8 cellular contexts compared by ENCODE assay signal in genomic region chr17:64418506-64419339, GRCh38. TPM values are rescaled to one million over a fixed set of nuclear protein-coding genes. Genes with fewer than 3 reads are reported as not detected.
DNase-seq lines count a peak whose midpoint lies in the region; ATAC-seq and TF ChIP-seq lines count a peak whose summit lies in the region.

No MANE protein-coding gene starts in this region.

- 34 to 35% methylated on average over 19 of the region's 19 CpGs for WGBS in heart right ventricle, 2 donors

- no peak overlapping the region for H3K27ac Mint-ChIP-seq in activated T-helper 1 cell treated with anti-CD3 and anti-CD28 coated beads, Interleukin-12 subunit alpha, Interleukin-12 subunit beta, Interleukin-2, Interleukin-4 antibody, amounts not matched to agents 30 ng/mL and 10 ng/mL and 1 ng/mL, durations not matched to agents 14 hours and 24 hours and 36 hours

- H3K36me3 ChIP-seq in heart right ventricle, result no peaks in the 10 kb centered on the region

- H3K4me3 ChIP-seq in AG10803 (ENCODE audit: low read length), result no peak overlapping the region
- H3K4me3 ChIP-seq in heart right ventricle, result peak overlapping the region in 2 of 10 donors; percentile 1 to 12

- ATAC-seq in heart right ventricle (peak; percentile 47 to 78 (median 68)), sciatic nerve (peak; percentile 69), GM18909 (IDR thresholded peaks at IDR 0.05; ENCODE audit: poor library complexity, unreplicated experiment) (no peak)

- H3K36me3 Mint-ChIP-seq in activated T-helper 1 cell treated with anti-CD3 and anti-CD28 coated beads, Interleukin-12 subunit alpha, Interleukin-12 subunit beta, Interleukin-2, Interleukin-4 antibody, amounts not matched to agents 30 ng/mL and 10 ng/mL and 1 ng/mL, durations not matched to agents 14 hours and 24 hours and 36 hours (ENCODE audit: low read depth), result no peaks in the 10 kb centered on the region

- DNase-seq in AG10803 (ENCODE audit: low read depth) (peak; percentile 65), GM13977 (ENCODE audit: low spot score) (peak; percentile 56), NCI-H2227 (lab: John Stamatoyannopoulos, UW; ENCODE audit: unreplicated experiment) (peak; percentile 73), heart right ventricle (no peak), sciatic nerve (ENCODE audit: low spot score) (no peak), NK-92 (lab: John Stamatoyannopoulos, UW; ENCODE audit: unreplicated experiment) (no peak)
- DNase-seq in activated T-helper 1 cell treated with anti-CD3 and anti-CD28 coated beads, Interleukin-12 subunit alpha, Interleukin-12 subunit beta, Interleukin-2, Interleukin-4 antibody, amounts not matched to agents 30 ng/mL and 10 ng/mL and 1 ng/mL, durations not matched to agents 14 hours and 24 hours and 36 hours (ENCODE audit: low spot score), result peak; percentile 5

- no peaks in the 10 kb centered on the region for H3K27me3 ChIP-seq in heart right ventricle

- peaks cover 12% of the 10 kb centered on the region for H3K4me1 Mint-ChIP-seq in activated T-helper 1 cell treated with anti-CD3 and anti-CD28 coated beads, Interleukin-12 subunit alpha, Interleukin-12 subunit beta, Interleukin-2, Interleukin-4 antibody, amounts not matched to agents 30 ng/mL and 10 ng/mL and 1 ng/mL, durations not matched to agents 14 hours and 24 hours and 36 hours (ENCODE audit: low read depth)

- H3K9me3 ChIP-seq in heart right ventricle, result no peaks in the 10 kb centered on the region

- peak overlapping the region in 1 of 10 donors; percentile 44 for H3K27ac ChIP-seq in heart right ventricle

- TF ChIP-seq CTCF in AG10803 (conservative IDR thresholded peaks at IDR 0.05; ENCODE audit: low read length) (peak; percentile 75), GM13977 (IDR thresholded peaks at IDR 0.05; ENCODE audit: extremely low read depth, insufficient read depth, missing control alignments) (peak; percentile 71), heart right ventricle (IDR thresholded peaks at IDR 0.05) (peak; percentile 67 to 86 (median 81))

- H3K4me1 ChIP-seq in heart right ventricle, result peaks cover 0 to 19% (median 4%) of the 10 kb centered on the region in 9 donors

- H3K9me3 Mint-ChIP-seq in activated T-helper 1 cell treated with anti-CD3 and anti-CD28 coated beads, Interleukin-12 subunit alpha, Interleukin-12 subunit beta, Interleukin-2, Interleukin-4 antibody, amounts not matched to agents 30 ng/mL and 10 ng/mL and 1 ng/mL, durations not matched to agents 14 hours and 24 hours and 36 hours, result no peaks in the 10 kb centered on the region

- peaks cover 5% of the 10 kb centered on the region for H3K27me3 Mint-ChIP-seq in activated T-helper 1 cell treated with anti-CD3 and anti-CD28 coated beads, Interleukin-12 subunit alpha, Interleukin-12 subunit beta, Interleukin-2, Interleukin-4 antibody, amounts not matched to agents 30 ng/mL and 10 ng/mL and 1 ng/mL, durations not matched to agents 14 hours and 24 hours and 36 hours (ENCODE audit: insufficient read depth)

- in situ Hi-C loops in GM13977 (cut with MboI; ENCODE audit: low pct_unique_long_range_greater_than_20kb, low sequenced_read_pairs, unreplicated experiment), result no loop called here

- no peak overlapping the region for H3K4me3 Mint-ChIP-seq in activated T-helper 1 cell treated with anti-CD3 and anti-CD28 coated beads, Interleukin-12 subunit alpha, Interleukin-12 subunit beta, Interleukin-2, Interleukin-4 antibody, amounts not matched to agents 30 ng/mL and 10 ng/mL and 1 ng/mL, durations not matched to agents 14 hours and 24 hours and 36 hours

- intact Hi-C loops in activated T-helper 1 cell treated with anti-CD3 and anti-CD28 coated beads, Interleukin-12 subunit alpha, Interleukin-12 subunit beta, Interleukin-2, Interleukin-4 antibody, amounts not matched to agents 30 ng/mL and 10 ng/mL and 1 ng/mL, durations not matched to agents 14 hours and 24 hours and 36 hours (cut with micrococcal nuclease), result loop anchor here (1.0 kb wide), 2 partner anchors 97 to 111 kb away; no protein-coding TSS in a partner anchor
- intact Hi-C loops in heart right ventricle (cut with DNase I), result loop anchor here (1.0 to 5.0 kb wide), 6 partner anchors 96 to 112 kb away; no protein-coding TSS in a partner anchor
- intact Hi-C loops in sciatic nerve (cut with DNase I), result no loop called here

RNA-seq across cellular contexts. Expression of gene PECAM1, which starts 28.1 kb away (rescaled TPM):
- total RNA-seq in activated T-helper 1 cell treated with anti-CD3 and anti-CD28 coated beads, Interleukin-12 subunit alpha, Interleukin-12 subunit beta, Interleukin-2, Interleukin-4 antibody, amounts not matched to agents 30 ng/mL and 10 ng/mL and 1 ng/mL, durations not matched to agents 14 hours and 24 hours and 36 hours, result 6.9 and 7.4 TPM in 2 replicates
- total RNA-seq in heart right ventricle, result 100 to 1,000 TPM in 5 of 10 donors, 10 to 100 TPM in 5; 70.3 to 187 (median 105) TPM
- polyA plus RNA-seq in heart right ventricle, result 10 to 100 TPM; 31.7 to 66.5 TPM
- 351 TPM for total RNA-seq in sciatic nerve

RNA-seq across cellular contexts. Expression of gene MILR1, which starts 30.2 kb away (rescaled TPM):
- 0.26 and 0.37 TPM in 2 replicates for total RNA-seq in activated T-helper 1 cell treated with anti-CD3 and anti-CD28 coated beads, Interleukin-12 subunit alpha, Interleukin-12 subunit beta, Interleukin-2, Interleukin-4 antibody, amounts not matched to agents 30 ng/mL and 10 ng/mL and 1 ng/mL, durations not matched to agents 14 hours and 24 hours and 36 hours
- total RNA-seq in heart right ventricle, result 10 to 100 TPM in 1 of 10 donors, 1 to 10 TPM in 9; 1.0 to 13.3 (median 1.2) TPM
- polyA plus RNA-seq in heart right ventricle, result 1 to 10 TPM; 1.5 to 3.3 TPM
- 13.5 TPM for total RNA-seq in sciatic nerve

Comparison
In these comparisons a context has a peak if more than half of its experiments do, and no peak if none do; other contexts are left out.
1. DNase-seq: peak in AG10803 (single experiment), GM13977 (single experiment), NCI-H2227 (single experiment) and activated T-helper 1 cell treated with anti-CD3 and anti-CD28 coated beads, Interleukin-12 subunit alpha, Interleukin-12 subunit beta, Interleukin-2, Interleukin-4 antibody, amounts not matched to agents 30 ng/mL and 10 ng/mL and 1 ng/mL, durations not matched to agents 14 hours and 24 hours and 36 hours (single experiment); none in heart right ventricle (0 of 2), sciatic nerve (single experiment) and NK-92 (single experiment).
2. Peak in every context shown above with its lines, with median percentiles within 50 percentile points of each other: CTCF ChIP-seq.